ENCODE assay signal across 8 cellular contexts in genomic region chr20:36605309-36606170, GRCh38. TPM values are rescaled to one million over a fixed set of nuclear protein-coding genes. Genes with fewer than 3 reads are reported as not detected.
A peak's percentile ranks its signal among the peaks of the same experiment; 100 is the strongest.
DNase-seq lines count a peak whose midpoint lies in the region; ATAC-seq and TF ChIP-seq lines count a peak whose summit lies in the region.

Gene RAB5IF (plus strand): TSS chr20:36605779. CDS start chr20:36605952, 173 bp downstream.

- H3K9me3 ChIP-seq in liver (ENCODE audit: control insufficient read depth in 4 of 4, low read length in 3 of 4): no peaks in the 10 kb centered on the region

- intact Hi-C loops in CD14-positive monocyte (cut with micrococcal nuclease): loop anchor here (1.0 to 5.0 kb wide), 6 partner anchors 17 to 145 kb away; partner anchors contain the start of gene TGIF2 (in 1 of the 2)

- under 1% methylated on average over 93 of the region's 93 CpGs for WGBS in liver

- peak; percentile 86 for TF ChIP-seq CTCF in CD14-positive monocyte (IDR thresholded peaks at IDR 0.05)
- peak; percentile 95 for TF ChIP-seq CTCF in liver (IDR thresholded peaks at IDR 0.05; ENCODE audit: low read depth, low read length, missing input control)

- peak; percentile 79 to 86 for TF ChIP-seq RAD21 in liver (IDR thresholded peaks at IDR 0.05)

- peaks cover 30 to 33% of the 10 kb centered on the region in 2 donors for H3K36me3 Mint-ChIP-seq in CD14-positive monocyte

- H3K27ac Mint-ChIP-seq in CD14-positive monocyte: peak within 1 kb of the TSS; percentile 96 to 99 (median 98)

- H3K4me1 Mint-ChIP-seq in CD14-positive monocyte: peaks cover 36% of the 10 kb centered on the region

- DNase-seq in CD14-positive monocyte (ENCODE audit: low spot score): peak; percentile 99
- peak; percentile 93 for DNase-seq in NCI-H748 treated with DMSO at 0.1 percent for 48 hours (lab: John Stamatoyannopoulos, UW)
- DNase-seq in activated CD4-positive, alpha-beta T cell treated with anti-CD3 and anti-CD28 coated beads, Interleukin-2, amount 50 U/mL, for 4 hours: peak; percentile 98
- DNase-seq in dermis microvascular lymphatic vessel endothelial cell (ENCODE audit: low read depth in 2 of 2): peak; percentile 98 to 99
- DNase-seq in stimulated activated CD4-positive, alpha-beta T cell treated with anti-CD3 and anti-CD28 coated beads, Interleukin-4, amount 100 ng/mL, for 4 hours: peak; percentile 99

- H3K4me1 ChIP-seq in liver (ENCODE audit: control insufficient read depth in 4 of 4, insufficient read depth in 4 of 4, low read length in 3 of 4): peaks cover 0 to 24% (median 17%) of the 10 kb centered on the region in 4 donors

- H3K4me3 ChIP-seq in liver (ENCODE audit: low read depth in 1 of 3, low read length in 3 of 3): peak within 1 kb of the TSS; percentile 96 to 100 (median 97)

- peak within 1 kb of the TSS; percentile 98 to 99 for H3K4me3 Mint-ChIP-seq in CD14-positive monocyte

- H3K36me3 ChIP-seq in liver (ENCODE audit: control insufficient read depth in 4 of 4, insufficient read depth in 3 of 4, low read depth in 1 of 4, low read length in 3 of 4): peaks cover 5 to 18% (median 10%) of the 10 kb centered on the region in 4 donors

- H3K9ac ChIP-seq in liver (ENCODE audit: low read depth in 1 of 2, low read length in 2 of 2): peak within 1 kb of the TSS; percentile 75 to 86

- H3K27ac ChIP-seq in liver (ENCODE audit: low read depth in 1 of 2, low read length in 2 of 2): peak within 1 kb of the TSS; percentile 87 to 91

- H3K9me3 Mint-ChIP-seq in CD14-positive monocyte: peaks cover 0 to 1% (median 0%) of the 10 kb centered on the region in 7 donors

- H3K27me3 Mint-ChIP-seq in CD14-positive monocyte (ENCODE audit: low read depth in 3 of 3): peaks cover 0 to 4% (median 3%) of the 10 kb centered on the region in 3 donors

- ATAC-seq in GM19351 (IDR thresholded peaks at IDR 0.05; ENCODE audit: unreplicated experiment) (peak; percentile 85), HG03558 (IDR thresholded peaks at IDR 0.05; ENCODE audit: extremely low read depth, unreplicated experiment) (peak; percentile 69)

- H3K27me3 ChIP-seq in liver (ENCODE audit: control insufficient read depth in 4 of 4, insufficient read depth in 4 of 4, low read length in 3 of 4): no peaks in the 10 kb centered on the region

TF ChIP-seq in liver, 16 proteins besides CTCF, POLR2A, EP300 and RAD21:
- TF ChIP-seq ATF3 (IDR thresholded peaks at IDR 0.05) (no peak), MAX (IDR thresholded peaks at IDR 0.05) (peak; percentile 68), FOXA1 (IDR thresholded peaks at IDR 0.05) (peak; percentile 50), FOXA2 (IDR thresholded peaks at IDR 0.05) (peak; percentile 27), REST (IDR thresholded peaks at IDR 0.05) (peak; percentile 53), RXRA (IDR thresholded peaks at IDR 0.05) (peak in 1 of 2 donors; percentile 38), HNF4G (IDR thresholded peaks at IDR 0.05) (no peak), EGR1 (IDR thresholded peaks at IDR 0.05; ENCODE audit: low read depth in 2 of 2) (peak in 1 of 2 donors; percentile 60), YY1 (IDR thresholded peaks at IDR 0.05) (peak; percentile 90), TAF1 (conservative IDR thresholded peaks at IDR 0.05) (peak; percentile 94), JUND (IDR thresholded peaks at IDR 0.05) (peak in 1 of 2 donors; percentile 71), HNF4A (conservative IDR thresholded peaks at IDR 0.05) (peak; percentile 10 to 32), ZBTB33 (IDR thresholded peaks at IDR 0.05) (peak; percentile 90), NR2F2 (IDR thresholded peaks at IDR 0.05) (no peak), SP1 (IDR thresholded peaks at IDR 0.05) (peak; percentile 83), GABPA (IDR thresholded peaks at IDR 0.05 in 1 of 2, conservative IDR thresholded peaks at IDR 0.05 in 1 of 2) (peak; percentile 84 to 97)
TF ChIP-seq in liver: peak in this region for 13.

RNA-seq across cellular contexts. Expression of gene RAB5IF, which starts in this region (rescaled TPM):
- polyA plus RNA-seq in CD14-positive monocyte (100 to 1,000 TPM; 757 to 790 TPM), liver (100 to 1,000 TPM; 167 to 170 TPM)
- total RNA-seq in dermis microvascular lymphatic vessel endothelial cell (71.2 and 76.9 TPM in 2 replicates), liver (10 to 100 TPM; 58.9 to 83.5 TPM)

Comparison
In these comparisons a context has a peak if more than half of its experiments do, and no peak if none do; other contexts are left out.
1. Peak in every context shown above with its lines: DNase-seq, ATAC-seq, H3K4me3 ChIP-seq and H3K27ac ChIP-seq.
2. RNA of gene RAB5IF (polyA plus RNA-seq): 757 to 790 TPM in CD14-positive monocyte; 167 to 170 TPM in liver; every median in the first group is over 4 times any median in the second.